ENCODE assay signal across 1 cellular context in genomic region chrX:34320424-34320823, GRCh38.
DNase-seq lines count a peak whose midpoint lies in the region; TF ChIP-seq lines count a peak whose summit lies in the region.
"Not testable (repeated sequence)": the region's sequence is repeated elsewhere in the genome, so short reads cannot be mapped to it uniquely, and the experiment has no call there.

No MANE protein-coding gene starts in this region.

- not testable (repeated sequence) for TF ChIP-seq CTCF in spleen (IDR thresholded peaks at IDR 0.05 in 8 of 11, conservative IDR thresholded peaks at IDR 0.05 in 3 of 11)

- TF ChIP-seq POLR2A in spleen (IDR thresholded peaks at IDR 0.05): not testable (repeated sequence)

- not testable (repeated sequence) for H3K4me3 ChIP-seq in spleen

- H3K4me1 ChIP-seq in spleen: not testable (repeated sequence)

- DNase-seq in spleen: peak; percentile 60

- 84 to 91% (median 86%) methylated on average over 16 of the region's 16 CpGs for WGBS in spleen, 5 donors

- intact Hi-C loops in spleen (cut with DNase I; ENCODE audit: low total_unique reads): not testable (repeated sequence)

- H3K27me3 ChIP-seq in spleen (replicated peaks in 1 of 7): not testable (repeated sequence)

- peaks cover 0 to 14% (median 0%) of the 10 kb centered on the region in 8 donors for H3K9me3 ChIP-seq in spleen

- H3K27ac ChIP-seq in spleen: not testable (repeated sequence)

- not testable (repeated sequence) for H3K36me3 ChIP-seq in spleen
